Comparison of ENCODE assay signal across 8 cellular contexts in the genomic region with DNA sequence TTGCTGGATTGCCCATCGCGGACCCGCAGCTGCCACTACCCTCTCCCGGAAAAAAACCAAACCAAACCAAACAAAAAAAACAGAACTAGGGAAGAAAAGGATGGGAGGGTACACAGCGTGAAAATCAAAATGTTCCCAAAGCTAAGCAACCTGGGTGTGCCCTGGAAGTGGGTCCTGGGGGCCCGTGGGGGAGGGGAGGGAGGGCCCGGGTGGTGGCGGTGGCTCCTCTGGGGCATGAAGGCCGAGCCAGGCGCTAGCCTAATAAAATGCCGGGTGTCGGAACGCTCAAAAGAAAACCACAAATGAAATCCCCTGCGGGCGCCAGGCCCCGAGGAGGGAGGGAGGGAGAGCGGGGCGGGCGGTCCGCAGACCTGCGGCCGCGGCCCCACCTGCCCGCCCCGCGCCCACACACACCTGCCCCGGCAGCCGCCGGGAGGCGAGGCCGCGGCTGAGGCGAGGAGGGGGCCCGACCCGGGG. TPM values are rescaled to one million over a fixed set of nuclear protein-coding genes. Genes with fewer than 3 reads are reported as not detected.
A peak's percentile ranks its signal among the peaks of the same experiment; 100 is the strongest.
DNase-seq lines count a peak whose midpoint lies in the region; ATAC-seq, FAIRE-seq and TF ChIP-seq lines count a peak whose summit lies in the region.

No MANE protein-coding gene starts in this region.

- no peaks in the 10 kb centered on the region for H3K9me2 ChIP-seq in OCI-LY1 (ENCODE audit: low read depth, low read length)

- H3F3A ChIP-seq in OCI-LY1 (ENCODE audit: insufficient read depth, low read length) = no peaks in the 10 kb centered on the region

- intact Hi-C loops in ascending aorta (cut with DNase I) = loop anchor here (5.0 to 10.0 kb wide), 4 partner anchors 97 to 437 kb away; a partner anchor contains a TSS

- H3K27ac ChIP-seq in OCI-LY1 (ENCODE audit: low read depth, low read length, poor library complexity, severe bottlenecking) (peak overlapping the region; percentile 88), ascending aorta (peak overlapping the region; percentile 68 to 69), small intestine (ENCODE audit: low read depth in 1 of 2, low read length in 1 of 2) (peak overlapping the region; percentile 75 to 77)

- peaks cover 50% of the 10 kb centered on the region for H3K79me2 ChIP-seq in OCI-LY1 (ENCODE audit: insufficient read depth, low read length)

- no peak for FAIRE-seq in small intestine (lab: Jason Lieb, UNC)

- H3K9me3 Mint-ChIP-seq in activated CD8-positive, alpha-beta memory T cell treated with anti-CD3 and anti-CD28 coated beads, Interleukin-2, amount 10 ng/mL, durations not matched to agents 7 days and 5 days (ENCODE audit: low read depth) = no peaks in the 10 kb centered on the region

- CTCF ChIA-PET in activated CD8-positive, alpha-beta memory T cell treated with anti-CD3 and anti-CD28 coated beads, Interleukin-2, amount 10 ng/mL, durations not matched to agents 7 days and 5 days (lab: Charles Lee) = interaction anchor here (0.6 to 1.1 kb wide), 2 partner anchors 10 to 436 kb away, joined by 3 read pairs; no protein-coding TSS in a partner anchor

- no peaks in the 10 kb centered on the region for H3K36me3 Mint-ChIP-seq in activated CD8-positive, alpha-beta memory T cell treated with anti-CD3 and anti-CD28 coated beads, Interleukin-2, amount 10 ng/mL, durations not matched to agents 7 days and 5 days

- no peaks in the 10 kb centered on the region for H3K27me3 Mint-ChIP-seq in activated CD8-positive, alpha-beta memory T cell treated with anti-CD3 and anti-CD28 coated beads, Interleukin-2, amount 10 ng/mL, durations not matched to agents 7 days and 5 days

- H3K36me3 ChIP-seq in OCI-LY1 (ENCODE audit: insufficient read depth, low read length) (no peaks in the 10 kb centered on the region), ascending aorta (no peaks in the 10 kb centered on the region), small intestine (ENCODE audit: control insufficient read depth in 2 of 2, insufficient read depth in 2 of 2, low read length in 2 of 2) (peaks cover 0 to 2% of the 10 kb centered on the region in 2 donors)

- H3K4me3 ChIP-seq in OCI-LY1 (ENCODE audit: low read depth, low read length, poor library complexity, severe bottlenecking) = peak overlapping the region; percentile 98
- peak overlapping the region; percentile 78 to 99 for H3K4me3 ChIP-seq in ascending aorta
- peak overlapping the region; percentile 74 for H3K4me3 ChIP-seq in iPS-11a (ENCODE audit: low read depth, low read length)
- peak overlapping the region; percentile 73 to 91 for H3K4me3 ChIP-seq in small intestine (ENCODE audit: low read depth in 1 of 2, low read length in 2 of 2)

- no peaks in the 10 kb centered on the region for H4K20me1 ChIP-seq in OCI-LY1 (ENCODE audit: insufficient read depth, low read length)

- H3K27me3 ChIP-seq in OCI-LY1 (ENCODE audit: insufficient read depth, low read length) (no peaks in the 10 kb centered on the region), ascending aorta (no peaks in the 10 kb centered on the region), small intestine (ENCODE audit: control insufficient read depth in 2 of 2, insufficient read depth in 2 of 2, low read length in 2 of 2) (no peaks in the 10 kb centered on the region)

- H3K4me2 ChIP-seq in OCI-LY1 (ENCODE audit: low read length) = peak overlapping the region; percentile 98

- DNase-seq in activated CD8-positive, alpha-beta memory T cell treated with anti-CD3 and anti-CD28 coated beads, Interleukin-2, amount 10 ng/mL, durations not matched to agents 7 days and 5 days = peak; percentile 56
- DNase-seq in activated CD8-positive, alpha-beta memory T cell treated with anti-CD3 and anti-CD28 coated beads, Interleukin-2, amount 50 U/mL, for 4 hours = no peak
- DNase-seq in ascending aorta (ENCODE audit: low spot score in 2 of 2) = no peak
- DNase-seq in small intestine = peak; percentile 17
- DNase-seq in NCI-H2029 treated with DMSO at 0.1 percent for 48 hours (lab: John Stamatoyannopoulos, UW) = no peak

- no peak for TF ChIP-seq CTCF in OCI-LY1 (IDR thresholded peaks at IDR 0.05; ENCODE audit: low read length)
- no peak for TF ChIP-seq CTCF in ascending aorta (IDR thresholded peaks at IDR 0.05)

- H3K4me1 Mint-ChIP-seq in activated CD8-positive, alpha-beta memory T cell treated with anti-CD3 and anti-CD28 coated beads, Interleukin-2, amount 10 ng/mL, durations not matched to agents 7 days and 5 days = peaks cover 22% of the 10 kb centered on the region

- no peak overlapping the region for H2AFZ ChIP-seq in OCI-LY1 (ENCODE audit: low read length)

- peak overlapping the region; percentile 96 for H3K9ac ChIP-seq in OCI-LY1 (ENCODE audit: low read length)

- H3K27ac Mint-ChIP-seq in activated CD8-positive, alpha-beta memory T cell treated with anti-CD3 and anti-CD28 coated beads, Interleukin-2, amount 10 ng/mL, durations not matched to agents 7 days and 5 days = peak overlapping the region; percentile 84

- peak; percentile 32 for ATAC-seq in activated CD8-positive, alpha-beta memory T cell treated with anti-CD3 and anti-CD28 coated beads, Interleukin-2, amount 10 ng/mL, durations not matched to agents 7 days and 5 days
- peak; percentile 39 for ATAC-seq in HG02943 (IDR thresholded peaks at IDR 0.05; ENCODE audit: low read depth, unreplicated experiment)

- 5 to 41% (median 13%) methylated on average over 17 to 35 of the region's 35 CpGs for WGBS in small intestine, 3 donors

- peak overlapping the region; percentile 81 for H3K4me3 Mint-ChIP-seq in activated CD8-positive, alpha-beta memory T cell treated with anti-CD3 and anti-CD28 coated beads, Interleukin-2, amount 10 ng/mL, durations not matched to agents 7 days and 5 days

- H3K9me3 ChIP-seq in OCI-LY1 (ENCODE audit: low read length) = no peaks in the 10 kb centered on the region
- H3K9me3 ChIP-seq in ascending aorta = no peaks in the 10 kb centered on the region
- no peaks in the 10 kb centered on the region for H3K9me3 ChIP-seq in small intestine (ENCODE audit: control insufficient read depth, low read depth)

- H3K4me1 ChIP-seq in OCI-LY1 (ENCODE audit: insufficient read depth, low read length, severe bottlenecking) (peaks cover 20% of the 10 kb centered on the region), ascending aorta (peaks cover 0 to 16% of the 10 kb centered on the region in 2 donors), small intestine (ENCODE audit: control insufficient read depth in 2 of 2, insufficient read depth in 1 of 2, low read depth in 1 of 2, low read length in 1 of 2) (peaks cover 0 to 2% of the 10 kb centered on the region in 2 donors)

RNA-seq across cellular contexts. Expression of a gene that starts 0.8 kb away (rescaled TPM):
- total RNA-seq in activated CD8-positive, alpha-beta memory T cell treated with anti-CD3 and anti-CD28 coated beads, Interleukin-2, amount 10 ng/mL, durations not matched to agents 7 days and 5 days = 10 to 100 TPM; 49.3 to 55.4 TPM
- 23.7 TPM for total RNA-seq in ascending aorta
- polyA plus RNA-seq in small intestine = 10 to 100 TPM in 2 of 3 donors, 1 to 10 TPM in 1; 6.1 to 11.6 (median 11.2) TPM

RNA-seq across cellular contexts. Expression of a gene that starts 27.9 kb away (rescaled TPM):
- 1,000 to 10,000 TPM in 1 of 2 experiments, 100 to 1,000 TPM in 1; 778 to 1,078 TPM for total RNA-seq in activated CD8-positive, alpha-beta memory T cell treated with anti-CD3 and anti-CD28 coated beads, Interleukin-2, amount 10 ng/mL, durations not matched to agents 7 days and 5 days
- 951 TPM for total RNA-seq in ascending aorta
- polyA plus RNA-seq in small intestine = 1,000 to 10,000 TPM; 1,016 to 2,257 (median 2,012) TPM

RNA-seq across cellular contexts. Expression of a gene that starts 37.3 kb away (rescaled TPM):
- total RNA-seq in activated CD8-positive, alpha-beta memory T cell treated with anti-CD3 and anti-CD28 coated beads, Interleukin-2, amount 10 ng/mL, durations not matched to agents 7 days and 5 days = 100 to 1,000 TPM in 1 of 2 experiments, 10 to 100 TPM in 1; 90.9 to 118 TPM
- total RNA-seq in ascending aorta = 70.2 TPM
- 10 to 100 TPM; 22.7 to 30.9 (median 25.5) TPM for polyA plus RNA-seq in small intestine

Comparison
In these comparisons a context has a peak if more than half of its experiments do, and no peak if none do; other contexts are left out.
1. DNase-seq: peak in activated CD8-positive, alpha-beta memory T cell treated with anti-CD3 and anti-CD28 coated beads, Interleukin-2, amount 10 ng/mL, durations not matched to agents 7 days and 5 days (single experiment) and small intestine (single experiment); none in activated CD8-positive, alpha-beta memory T cell treated with anti-CD3 and anti-CD28 coated beads, Interleukin-2, amount 50 U/mL, for 4 hours (single experiment), ascending aorta (0 of 2) and NCI-H2029 treated with DMSO at 0.1 percent for 48 hours (single experiment).
2. Peak in every context shown above with its lines, with median percentiles within 50 percentile points of each other: H3K27ac ChIP-seq and H3K4me3 ChIP-seq.